9 cellular contexts compared by ENCODE assay signal in the genomic region with DNA sequence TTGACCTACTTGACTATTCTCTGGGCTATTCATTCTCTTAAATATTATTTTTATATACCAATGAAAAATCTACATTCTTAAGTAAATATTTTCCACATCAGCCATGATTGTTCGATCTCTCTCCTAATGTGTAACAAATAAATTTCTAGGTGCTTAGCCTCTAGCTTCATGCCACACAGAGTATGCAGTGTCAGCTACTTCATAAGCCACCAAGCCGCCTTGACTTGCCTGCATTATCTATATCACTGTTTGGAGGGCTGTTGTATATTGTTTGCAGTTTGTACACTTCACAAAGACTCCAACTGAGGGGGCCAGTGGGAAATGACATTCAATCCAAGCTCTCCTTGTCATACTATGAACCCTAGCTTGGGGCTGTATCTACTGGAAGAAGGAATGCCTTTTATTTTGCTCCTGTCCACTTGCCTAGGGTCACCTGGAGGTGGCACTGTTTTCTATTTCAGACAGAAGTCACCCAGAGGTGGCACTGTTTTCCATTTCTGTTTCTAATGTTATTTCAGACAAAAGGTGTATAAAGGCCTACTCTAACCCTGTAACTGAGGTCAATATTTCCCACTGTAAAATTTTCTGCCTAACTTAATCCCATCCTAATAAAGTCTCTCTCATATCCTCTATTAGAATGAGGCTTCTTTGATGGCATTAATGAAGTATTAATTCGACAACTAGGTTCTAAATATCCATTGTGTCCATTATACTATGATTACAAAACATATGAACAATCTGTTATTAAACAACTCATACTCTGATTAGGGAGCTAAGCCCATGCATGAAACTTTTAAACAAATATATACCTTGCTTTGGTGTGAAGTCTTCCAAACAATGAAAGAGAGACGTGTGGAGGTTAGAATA. TPM values are rescaled to one million over a fixed set of nuclear protein-coding genes. Genes with fewer than 3 reads are reported as not detected.
DNase-seq lines count a peak whose midpoint lies in the region; ATAC-seq and TF ChIP-seq lines count a peak whose summit lies in the region.
"Had no signal": no experiment of that assay in that cellular context is flagged by ENCODE, and none has a peak within 500 bp of the region (broad histone marks: within the 10 kb centered on the region; RNA-seq: fewer than 3 reads in every experiment).

No MANE protein-coding gene starts in this region.

- POLR2A ChIA-PET in activated CD4-positive, alpha-beta T cell treated with anti-CD3 and anti-CD28 coated beads for 36 hours (lab: Charles Lee): no interaction called here

- peak; percentile 75 for TF ChIP-seq CTCF in AG10803 (conservative IDR thresholded peaks at IDR 0.05; ENCODE audit: low read length)
- peak in 3 of 4 experiments; percentile 34 to 55 (median 45) for TF ChIP-seq CTCF in prostate gland (IDR thresholded peaks at IDR 0.05)
- TF ChIP-seq CTCF in omental fat pad (IDR thresholded peaks at IDR 0.05): no peak

- CTCF ChIA-PET in activated CD4-positive, alpha-beta T cell treated with anti-CD3 and anti-CD28 coated beads for 36 hours (lab: Charles Lee): interaction anchor here (0.6 to 2.8 kb wide), 27 partner anchors 9 to 281 kb away, joined by 3 to 23 read pairs (median 4); no protein-coding TSS in a partner anchor

- no peak overlapping the region for H3K27ac Mint-ChIP-seq in activated CD4-positive, alpha-beta T cell treated with anti-CD3 and anti-CD28 coated beads for 36 hours
- H3K27ac Mint-ChIP-seq: activated B cell treated with CpG ODN at 0.5 μM for 24 hours had no signal

- no peak overlapping the region for H3K4me3 Mint-ChIP-seq in activated CD4-positive, alpha-beta T cell treated with anti-CD3 and anti-CD28 coated beads for 36 hours
- H3K4me3 Mint-ChIP-seq: activated B cell treated with CpG ODN at 0.5 μM for 24 hours had no signal

- ATAC-seq in GM18498 (IDR thresholded peaks at IDR 0.05; ENCODE audit: unreplicated experiment) (peak; percentile 99), HG02759 (IDR thresholded peaks at IDR 0.05; ENCODE audit: unreplicated experiment) (peak; percentile 99), omental fat pad (ENCODE audit: low FRiP score) (no peak)
- ATAC-seq in activated CD4-positive, alpha-beta T cell treated with anti-CD3 and anti-CD28 coated beads for 36 hours: peak; percentile 90

- no peak for TF ChIP-seq POLR2A in prostate gland (IDR thresholded peaks at IDR 0.05)

- no peak overlapping the region for H3K4me3 ChIP-seq in AG10803 (ENCODE audit: low read length)
- H3K4me3 ChIP-seq in prostate gland: no peak overlapping the region

- H3K36me3 Mint-ChIP-seq in activated CD4-positive, alpha-beta T cell treated with anti-CD3 and anti-CD28 coated beads for 36 hours (ENCODE audit: low read depth): no peaks in the 10 kb centered on the region

- no peaks in the 10 kb centered on the region for H3K27me3 ChIP-seq in prostate gland (replicated peaks; ENCODE audit: insufficient read depth)

- intact Hi-C loops in activated CD4-positive, alpha-beta T cell treated with anti-CD3 and anti-CD28 coated beads for 36 hours (cut with DNase I, micrococcal nuclease): loop anchor here (1.0 to 2.0 kb wide), 3 partner anchors 145 to 269 kb away; no protein-coding TSS in a partner anchor
- intact Hi-C loops in prostate gland (cut with DNase I): no loop called here

- peak; percentile 50 for DNase-seq in AG10803 (ENCODE audit: low read depth)
- DNase-seq in NCI-H1048 (lab: John Stamatoyannopoulos, UW): peak; percentile 19
- peak; percentile 59 for DNase-seq in activated CD4-positive, alpha-beta T cell treated with anti-CD3 and anti-CD28 coated beads for 36 hours
- peak; percentile 16 for DNase-seq in epithelial cell of prostate (ENCODE audit: low read depth, low spot score)
- no peak for DNase-seq in prostate gland (ENCODE audit: low spot score)
- DNase-seq in omental fat pad (ENCODE audit: low spot score): no peak
- DNase-seq: activated B cell treated with CpG ODN at 0.5 μM for 24 hours had no signal

- no peaks in the 10 kb centered on the region for H3K4me1 ChIP-seq in prostate gland (replicated peaks)

- no peaks in the 10 kb centered on the region for H3K9me3 ChIP-seq in prostate gland

- H3K9me3 Mint-ChIP-seq in activated CD4-positive, alpha-beta T cell treated with anti-CD3 and anti-CD28 coated beads for 36 hours (ENCODE audit: low read depth): no peaks in the 10 kb centered on the region
- H3K9me3 Mint-ChIP-seq: activated B cell treated with CpG ODN at 0.5 μM for 24 hours had no signal

- H3K27ac ChIP-seq in epithelial cell of prostate: no peak overlapping the region
- no peak overlapping the region for H3K27ac ChIP-seq in prostate gland

- H3K27me3 Mint-ChIP-seq in activated CD4-positive, alpha-beta T cell treated with anti-CD3 and anti-CD28 coated beads for 36 hours: no peaks in the 10 kb centered on the region
- H3K27me3 Mint-ChIP-seq: activated B cell treated with CpG ODN at 0.5 μM for 24 hours had no signal

- no peaks in the 10 kb centered on the region for H3K36me3 ChIP-seq in prostate gland

- 95% methylated on average over 4 of the region's 4 CpGs for WGBS in prostate gland

- no peaks in the 10 kb centered on the region for H3K4me1 Mint-ChIP-seq in activated CD4-positive, alpha-beta T cell treated with anti-CD3 and anti-CD28 coated beads for 36 hours
- H3K4me1 Mint-ChIP-seq: activated B cell treated with CpG ODN at 0.5 μM for 24 hours had no signal

RNA-seq across cellular contexts. Expression of a gene that starts 36.4 kb away (rescaled TPM):
- under 1 TPM; 0.32 to 0.50 TPM for total RNA-seq in activated CD4-positive, alpha-beta T cell treated with anti-CD3 and anti-CD28 coated beads for 36 hours
- 10 to 100 TPM in 1 of 2 donors, 1 to 10 TPM in 1; 8.2 to 17.6 TPM for total RNA-seq in prostate gland
- total RNA-seq in omental fat pad: 10 to 100 TPM; 63.8 to 93.8 (median 74.4) TPM

Comparison
In these comparisons a context has a peak if more than half of its experiments do, and no peak if none do; other contexts are left out.
1. DNase-seq: peak in AG10803 (single experiment), NCI-H1048 (single experiment), activated CD4-positive, alpha-beta T cell treated with anti-CD3 and anti-CD28 coated beads for 36 hours (single experiment) and epithelial cell of prostate (single experiment); none in prostate gland (single experiment) and omental fat pad (single experiment).
2. CTCF ChIP-seq: peak in AG10803 (single experiment) and prostate gland (3 of 4); none in omental fat pad (0 of 3).
3. RNA of a gene that starts 36.4 kb away (total RNA-seq): 63.8 to 93.8 TPM in omental fat pad and 8.2 to 17.6 TPM in prostate gland; 0.32 to 0.50 TPM in activated CD4-positive, alpha-beta T cell treated with anti-CD3 and anti-CD28 coated beads for 36 hours; every median in the first group is over 4 times any median in the second.